In the genomic region with DNA sequence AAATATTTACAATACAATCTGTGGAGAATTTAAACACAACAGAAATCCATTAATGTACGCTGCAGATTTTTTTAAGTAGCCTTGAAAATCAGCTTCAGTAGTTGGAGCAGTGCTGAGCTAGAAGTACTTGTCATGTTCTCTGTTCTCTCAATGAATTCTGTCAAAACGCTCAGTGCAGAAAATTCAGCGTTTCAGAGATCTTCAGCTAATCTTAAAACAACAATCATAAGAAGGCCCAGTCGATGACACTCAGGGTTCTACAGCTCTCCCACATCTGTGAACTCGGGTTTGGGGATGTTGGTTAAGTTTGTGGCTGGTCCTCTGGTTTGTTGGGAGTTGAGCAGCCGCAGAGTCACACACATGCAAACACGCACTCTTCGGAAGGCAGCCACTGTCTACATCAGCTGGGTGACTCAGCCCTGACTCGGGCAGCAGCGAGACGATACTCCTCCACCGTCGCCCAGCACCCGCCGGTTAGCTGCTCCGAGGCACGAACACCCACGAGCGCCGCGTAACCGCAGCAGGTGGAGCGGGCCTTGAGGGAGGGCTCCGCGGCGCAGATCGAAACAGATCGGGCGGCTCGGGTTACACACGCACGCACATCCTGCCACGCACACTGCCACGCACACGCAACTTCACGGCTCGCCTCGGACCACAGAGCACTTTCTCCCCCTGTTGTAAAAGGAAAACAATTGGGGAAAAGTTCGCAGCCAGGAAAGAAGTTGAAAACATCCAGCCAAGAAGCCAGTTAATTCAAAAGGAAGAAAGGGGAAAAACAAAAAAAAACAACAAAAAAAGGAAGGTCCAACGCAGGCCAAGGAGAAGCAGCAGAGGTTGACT, we compare ENCODE assay signal across 1 cellular context.
TF ChIP-seq lines count a peak whose summit lies in the region.

No MANE protein-coding gene starts in this region.

TF ChIP-seq in HepG2, 621 proteins besides CTCF, POLR2A, EP300 and RAD21 (continued from another document and continues in another):
- TF ChIP-seq, protein P1, sequence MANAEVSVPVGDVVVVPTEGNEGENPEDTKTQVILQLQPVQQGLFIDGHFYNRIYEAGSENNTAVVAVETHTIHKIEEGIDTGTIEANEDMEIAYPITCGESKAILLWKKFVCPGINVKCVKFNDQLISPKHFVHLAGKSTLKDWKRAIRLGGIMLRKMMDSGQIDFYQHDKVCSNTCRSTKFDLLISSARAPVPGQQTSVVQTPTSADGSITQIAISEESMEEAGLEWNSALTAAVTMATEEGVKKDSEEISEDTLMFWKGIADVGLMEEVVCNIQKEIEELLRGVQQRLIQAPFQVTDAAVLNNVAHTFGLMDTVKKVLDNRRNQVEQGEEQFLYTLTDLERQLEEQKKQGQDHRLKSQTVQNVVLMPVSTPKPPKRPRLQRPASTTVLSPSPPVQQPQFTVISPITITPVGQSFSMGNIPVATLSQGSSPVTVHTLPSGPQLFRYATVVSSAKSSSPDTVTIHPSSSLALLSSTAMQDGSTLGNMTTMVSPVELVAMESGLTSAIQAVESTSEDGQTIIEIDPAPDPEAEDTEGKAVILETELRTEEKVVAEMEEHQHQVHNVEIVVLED (CRISPR knock-in tag; IDR thresholded peaks at IDR 0.05; ENCODE audit: borderline replicate concordance) = peak; percentile 34; the same call in 1 of the 2 replicates
- TF ChIP-seq NFYC (CRISPR knock-in tag; IDR thresholded peaks at IDR 0.05) (no peak), KAT2B (IDR thresholded peaks at IDR 0.05; ENCODE audit: borderline replicate concordance, low read depth, low read length) (no peak), NPAS2 (CRISPR knock-in tag; IDR thresholded peaks at IDR 0.05; ENCODE audit: borderline replicate concordance) (no peak), PCBP1 (IDR thresholded peaks at IDR 0.05; ENCODE audit: borderline replicate concordance, low read depth, low read length) (no peak), MED8 (CRISPR knock-in tag; IDR thresholded peaks at IDR 0.05; ENCODE audit: insufficient replicate concordance) (no peak), KDM2A (CRISPR knock-in tag; IDR thresholded peaks at IDR 0.05; ENCODE audit: borderline replicate concordance, low read depth) (peak; percentile 71; the same call in 1 of the 2 replicates), ZNF768 (CRISPR knock-in tag; IDR thresholded peaks at IDR 0.05) (no peak), FOXA1 (IDR thresholded peaks at IDR 0.05) (no peak), FOXA1 (CRISPR knock-in tag; IDR thresholded peaks at IDR 0.05) (peak; percentile 21; the same call in 1 of the 2 replicates), NFE2 (CRISPR knock-in tag; IDR thresholded peaks at IDR 0.05) (no peak), ZBTB38 (CRISPR knock-in tag; IDR thresholded peaks at IDR 0.05) (peak; percentile 28; the same call in 1 of the 2 replicates), CBFB (CRISPR knock-in tag; IDR thresholded peaks at IDR 0.05) (no peak), ZFYVE20 (CRISPR knock-in tag; IDR thresholded peaks at IDR 0.05; ENCODE audit: borderline replicate concordance, low read depth) (no peak), JARID2 (CRISPR knock-in tag; IDR thresholded peaks at IDR 0.05; ENCODE audit: insufficient replicate concordance) (no peak), HES4 (CRISPR knock-in tag; IDR thresholded peaks at IDR 0.05; ENCODE audit: borderline replicate concordance) (no peak), NCOA1 (CRISPR knock-in tag; IDR thresholded peaks at IDR 0.05) (no peak), HNRNPK (IDR thresholded peaks at IDR 0.05; ENCODE audit: low read depth, low read length, poor library complexity, severe bottlenecking) (no peak), WIZ (CRISPR knock-in tag; IDR thresholded peaks at IDR 0.05) (no peak), TEAD3 (CRISPR knock-in tag; optimal IDR thresholded peaks at IDR 0.05; ENCODE audit: borderline replicate concordance) (no peak), ZNF607 (CRISPR knock-in tag; IDR thresholded peaks at IDR 0.05; ENCODE audit: borderline replicate concordance) (0 out of 2 replicates have a peak, but pooled peaks have one; percentile 12), YEATS4 (CRISPR knock-in tag; IDR thresholded peaks at IDR 0.05; ENCODE audit: borderline replicate concordance) (no peak), PRPF4 (IDR thresholded peaks at IDR 0.05; ENCODE audit: low read depth, low read length, poor library complexity, severe bottlenecking) (no peak), HNRNPL (IDR thresholded peaks at IDR 0.05; ENCODE audit: low read depth, low read length) (peak; percentile 12; the same call in 1 of the 2 replicates), ZNF496 (CRISPR knock-in tag; IDR thresholded peaks at IDR 0.05; ENCODE audit: insufficient replicate concordance) (no peak), ZNF253 (CRISPR knock-in tag; IDR thresholded peaks at IDR 0.05; ENCODE audit: borderline replicate concordance) (no peak), SNRNP70 (IDR thresholded peaks at IDR 0.05; ENCODE audit: low read depth, low read length) (no peak), ZNF558 (CRISPR knock-in tag; IDR thresholded peaks at IDR 0.05; ENCODE audit: borderline replicate concordance) (no peak; the same call in 1 of the 2 replicates), ZFP62 (CRISPR knock-in tag; IDR thresholded peaks at IDR 0.05) (no peak)
- TF ChIP-seq, protein P2, sequence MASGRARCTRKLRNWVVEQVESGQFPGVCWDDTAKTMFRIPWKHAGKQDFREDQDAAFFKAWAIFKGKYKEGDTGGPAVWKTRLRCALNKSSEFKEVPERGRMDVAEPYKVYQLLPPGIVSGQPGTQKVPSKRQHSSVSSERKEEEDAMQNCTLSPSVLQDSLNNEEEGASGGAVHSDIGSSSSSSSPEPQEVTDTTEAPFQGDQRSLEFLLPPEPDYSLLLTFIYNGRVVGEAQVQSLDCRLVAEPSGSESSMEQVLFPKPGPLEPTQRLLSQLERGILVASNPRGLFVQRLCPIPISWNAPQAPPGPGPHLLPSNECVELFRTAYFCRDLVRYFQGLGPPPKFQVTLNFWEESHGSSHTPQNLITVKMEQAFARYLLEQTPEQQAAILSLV (CRISPR knock-in tag; IDR thresholded peaks at IDR 0.05; ENCODE audit: borderline replicate concordance) = no peak
- TF ChIP-seq, protein P3, sequence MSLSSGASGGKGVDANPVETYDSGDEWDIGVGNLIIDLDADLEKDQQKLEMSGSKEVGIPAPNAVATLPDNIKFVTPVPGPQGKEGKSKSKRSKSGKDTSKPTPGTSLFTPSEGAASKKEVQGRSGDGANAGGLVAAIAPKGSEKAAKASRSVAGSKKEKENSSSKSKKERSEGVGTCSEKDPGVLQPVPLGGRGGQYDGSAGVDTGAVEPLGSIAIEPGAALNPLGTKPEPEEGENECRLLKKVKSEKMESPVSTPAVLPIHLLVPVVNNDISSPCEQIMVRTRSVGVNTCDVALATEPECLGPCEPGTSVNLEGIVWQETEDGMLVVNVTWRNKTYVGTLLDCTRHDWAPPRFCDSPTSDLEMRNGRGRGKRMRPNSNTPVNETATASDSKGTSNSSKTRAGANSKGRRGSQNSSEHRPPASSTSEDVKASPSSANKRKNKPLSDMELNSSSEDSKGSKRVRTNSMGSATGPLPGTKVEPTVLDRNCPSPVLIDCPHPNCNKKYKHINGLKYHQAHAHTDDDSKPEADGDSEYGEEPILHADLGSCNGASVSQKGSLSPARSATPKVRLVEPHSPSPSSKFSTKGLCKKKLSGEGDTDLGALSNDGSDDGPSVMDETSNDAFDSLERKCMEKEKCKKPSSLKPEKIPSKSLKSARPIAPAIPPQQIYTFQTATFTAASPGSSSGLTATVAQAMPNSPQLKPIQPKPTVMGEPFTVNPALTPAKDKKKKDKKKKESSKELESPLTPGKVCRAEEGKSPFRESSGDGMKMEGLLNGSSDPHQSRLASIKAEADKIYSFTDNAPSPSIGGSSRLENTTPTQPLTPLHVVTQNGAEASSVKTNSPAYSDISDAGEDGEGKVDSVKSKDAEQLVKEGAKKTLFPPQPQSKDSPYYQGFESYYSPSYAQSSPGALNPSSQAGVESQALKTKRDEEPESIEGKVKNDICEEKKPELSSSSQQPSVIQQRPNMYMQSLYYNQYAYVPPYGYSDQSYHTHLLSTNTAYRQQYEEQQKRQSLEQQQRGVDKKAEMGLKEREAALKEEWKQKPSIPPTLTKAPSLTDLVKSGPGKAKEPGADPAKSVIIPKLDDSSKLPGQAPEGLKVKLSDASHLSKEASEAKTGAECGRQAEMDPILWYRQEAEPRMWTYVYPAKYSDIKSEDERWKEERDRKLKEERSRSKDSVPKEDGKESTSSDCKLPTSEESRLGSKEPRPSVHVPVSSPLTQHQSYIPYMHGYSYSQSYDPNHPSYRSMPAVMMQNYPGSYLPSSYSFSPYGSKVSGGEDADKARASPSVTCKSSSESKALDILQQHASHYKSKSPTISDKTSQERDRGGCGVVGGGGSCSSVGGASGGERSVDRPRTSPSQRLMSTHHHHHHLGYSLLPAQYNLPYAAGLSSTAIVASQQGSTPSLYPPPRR (CRISPR knock-in tag; IDR thresholded peaks at IDR 0.05; ENCODE audit: borderline replicate concordance) = no peak; the same call in 1 of the 2 replicates
- TF ChIP-seq, protein P4, sequence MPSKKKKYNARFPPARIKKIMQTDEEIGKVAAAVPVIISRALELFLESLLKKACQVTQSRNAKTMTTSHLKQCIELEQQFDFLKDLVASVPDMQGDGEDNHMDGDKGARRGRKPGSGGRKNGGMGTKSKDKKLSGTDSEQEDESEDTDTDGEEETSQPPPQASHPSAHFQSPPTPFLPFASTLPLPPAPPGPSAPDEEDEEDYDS (CRISPR knock-in tag; IDR thresholded peaks at IDR 0.05) = no peak
- TF ChIP-seq, protein P5, sequence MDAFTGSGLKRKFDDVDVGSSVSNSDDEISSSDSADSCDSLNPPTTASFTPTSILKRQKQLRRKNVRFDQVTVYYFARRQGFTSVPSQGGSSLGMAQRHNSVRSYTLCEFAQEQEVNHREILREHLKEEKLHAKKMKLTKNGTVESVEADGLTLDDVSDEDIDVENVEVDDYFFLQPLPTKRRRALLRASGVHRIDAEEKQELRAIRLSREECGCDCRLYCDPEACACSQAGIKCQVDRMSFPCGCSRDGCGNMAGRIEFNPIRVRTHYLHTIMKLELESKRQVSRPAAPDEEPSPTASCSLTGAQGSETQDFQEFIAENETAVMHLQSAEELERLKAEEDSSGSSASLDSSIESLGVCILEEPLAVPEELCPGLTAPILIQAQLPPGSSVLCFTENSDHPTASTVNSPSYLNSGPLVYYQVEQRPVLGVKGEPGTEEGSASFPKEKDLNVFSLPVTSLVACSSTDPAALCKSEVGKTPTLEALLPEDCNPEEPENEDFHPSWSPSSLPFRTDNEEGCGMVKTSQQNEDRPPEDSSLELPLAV (CRISPR knock-in tag; conservative IDR thresholded peaks at IDR 0.05; ENCODE audit: low read depth) = no peak
- TF ChIP-seq, protein P6, sequence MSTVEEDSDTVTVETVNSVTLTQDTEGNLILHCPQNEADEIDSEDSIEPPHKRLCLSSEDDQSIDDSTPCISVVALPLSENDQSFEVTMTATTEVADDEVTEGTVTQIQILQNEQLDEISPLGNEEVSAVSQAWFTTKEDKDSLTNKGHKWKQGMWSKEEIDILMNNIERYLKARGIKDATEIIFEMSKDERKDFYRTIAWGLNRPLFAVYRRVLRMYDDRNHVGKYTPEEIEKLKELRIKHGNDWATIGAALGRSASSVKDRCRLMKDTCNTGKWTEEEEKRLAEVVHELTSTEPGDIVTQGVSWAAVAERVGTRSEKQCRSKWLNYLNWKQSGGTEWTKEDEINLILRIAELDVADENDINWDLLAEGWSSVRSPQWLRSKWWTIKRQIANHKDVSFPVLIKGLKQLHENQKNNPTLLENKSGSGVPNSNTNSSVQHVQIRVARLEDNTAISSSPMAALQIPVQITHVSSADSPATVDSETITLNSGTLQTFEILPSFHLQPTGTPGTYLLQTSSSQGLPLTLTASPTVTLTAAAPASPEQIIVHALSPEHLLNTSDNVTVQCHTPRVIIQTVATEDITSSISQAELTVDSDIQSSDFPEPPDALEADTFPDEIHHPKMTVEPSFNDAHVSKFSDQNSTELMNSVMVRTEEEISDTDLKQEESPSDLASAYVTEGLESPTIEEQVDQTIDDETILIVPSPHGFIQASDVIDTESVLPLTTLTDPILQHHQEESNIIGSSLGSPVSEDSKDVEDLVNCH (CRISPR knock-in tag; IDR thresholded peaks at IDR 0.05) = no peak
- TF ChIP-seq, protein P7, sequence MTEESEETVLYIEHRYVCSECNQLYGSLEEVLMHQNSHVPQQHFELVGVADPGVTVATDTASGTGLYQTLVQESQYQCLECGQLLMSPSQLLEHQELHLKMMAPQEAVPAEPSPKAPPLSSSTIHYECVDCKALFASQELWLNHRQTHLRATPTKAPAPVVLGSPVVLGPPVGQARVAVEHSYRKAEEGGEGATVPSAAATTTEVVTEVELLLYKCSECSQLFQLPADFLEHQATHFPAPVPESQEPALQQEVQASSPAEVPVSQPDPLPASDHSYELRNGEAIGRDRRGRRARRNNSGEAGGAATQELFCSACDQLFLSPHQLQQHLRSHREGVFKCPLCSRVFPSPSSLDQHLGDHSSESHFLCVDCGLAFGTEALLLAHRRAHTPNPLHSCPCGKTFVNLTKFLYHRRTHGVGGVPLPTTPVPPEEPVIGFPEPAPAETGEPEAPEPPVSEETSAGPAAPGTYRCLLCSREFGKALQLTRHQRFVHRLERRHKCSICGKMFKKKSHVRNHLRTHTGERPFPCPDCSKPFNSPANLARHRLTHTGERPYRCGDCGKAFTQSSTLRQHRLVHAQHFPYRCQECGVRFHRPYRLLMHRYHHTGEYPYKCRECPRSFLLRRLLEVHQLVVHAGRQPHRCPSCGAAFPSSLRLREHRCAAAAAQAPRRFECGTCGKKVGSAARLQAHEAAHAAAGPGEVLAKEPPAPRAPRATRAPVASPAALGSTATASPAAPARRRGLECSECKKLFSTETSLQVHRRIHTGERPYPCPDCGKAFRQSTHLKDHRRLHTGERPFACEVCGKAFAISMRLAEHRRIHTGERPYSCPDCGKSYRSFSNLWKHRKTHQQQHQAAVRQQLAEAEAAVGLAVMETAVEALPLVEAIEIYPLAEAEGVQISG (CRISPR knock-in tag; IDR thresholded peaks at IDR 0.05) = peak; percentile 5; the same call in 1 of the 2 replicates
- TF ChIP-seq, protein P8, sequence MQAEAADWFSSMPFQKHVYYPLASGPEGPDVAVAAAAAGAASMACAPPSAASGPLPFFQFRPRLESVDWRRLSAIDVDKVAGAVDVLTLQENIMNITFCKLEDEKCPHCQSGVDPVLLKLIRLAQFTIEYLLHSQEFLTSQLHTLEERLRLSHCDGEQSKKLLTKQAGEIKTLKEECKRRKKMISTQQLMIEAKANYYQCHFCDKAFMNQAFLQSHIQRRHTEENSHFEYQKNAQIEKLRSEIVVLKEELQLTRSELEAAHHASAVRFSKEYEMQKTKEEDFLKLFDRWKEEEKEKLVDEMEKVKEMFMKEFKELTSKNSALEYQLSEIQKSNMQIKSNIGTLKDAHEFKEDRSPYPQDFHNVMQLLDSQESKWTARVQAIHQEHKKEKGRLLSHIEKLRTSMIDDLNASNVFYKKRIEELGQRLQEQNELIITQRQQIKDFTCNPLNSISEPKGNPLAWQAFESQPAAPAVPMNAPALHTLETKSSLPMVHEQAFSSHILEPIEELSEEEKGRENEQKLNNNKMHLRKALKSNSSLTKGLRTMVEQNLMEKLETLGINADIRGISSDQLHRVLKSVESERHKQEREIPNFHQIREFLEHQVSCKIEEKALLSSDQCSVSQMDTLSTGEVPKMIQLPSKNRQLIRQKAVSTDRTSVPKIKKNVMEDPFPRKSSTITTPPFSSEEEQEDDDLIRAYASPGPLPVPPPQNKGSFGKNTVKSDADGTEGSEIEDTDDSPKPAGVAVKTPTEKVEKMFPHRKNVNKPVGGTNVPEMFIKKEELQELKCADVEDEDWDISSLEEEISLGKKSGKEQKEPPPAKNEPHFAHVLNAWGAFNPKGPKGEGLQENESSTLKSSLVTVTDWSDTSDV (CRISPR knock-in tag; IDR thresholded peaks at IDR 0.05) = no peak
- TF ChIP-seq, protein P9, sequence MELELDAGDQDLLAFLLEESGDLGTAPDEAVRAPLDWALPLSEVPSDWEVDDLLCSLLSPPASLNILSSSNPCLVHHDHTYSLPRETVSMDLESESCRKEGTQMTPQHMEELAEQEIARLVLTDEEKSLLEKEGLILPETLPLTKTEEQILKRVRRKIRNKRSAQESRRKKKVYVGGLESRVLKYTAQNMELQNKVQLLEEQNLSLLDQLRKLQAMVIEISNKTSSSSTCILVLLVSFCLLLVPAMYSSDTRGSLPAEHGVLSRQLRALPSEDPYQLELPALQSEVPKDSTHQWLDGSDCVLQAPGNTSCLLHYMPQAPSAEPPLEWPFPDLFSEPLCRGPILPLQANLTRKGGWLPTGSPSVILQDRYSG (CRISPR knock-in tag; IDR thresholded peaks at IDR 0.05) = no peak
